ENCODE assay signal across 1 cellular context in the genomic region with DNA sequence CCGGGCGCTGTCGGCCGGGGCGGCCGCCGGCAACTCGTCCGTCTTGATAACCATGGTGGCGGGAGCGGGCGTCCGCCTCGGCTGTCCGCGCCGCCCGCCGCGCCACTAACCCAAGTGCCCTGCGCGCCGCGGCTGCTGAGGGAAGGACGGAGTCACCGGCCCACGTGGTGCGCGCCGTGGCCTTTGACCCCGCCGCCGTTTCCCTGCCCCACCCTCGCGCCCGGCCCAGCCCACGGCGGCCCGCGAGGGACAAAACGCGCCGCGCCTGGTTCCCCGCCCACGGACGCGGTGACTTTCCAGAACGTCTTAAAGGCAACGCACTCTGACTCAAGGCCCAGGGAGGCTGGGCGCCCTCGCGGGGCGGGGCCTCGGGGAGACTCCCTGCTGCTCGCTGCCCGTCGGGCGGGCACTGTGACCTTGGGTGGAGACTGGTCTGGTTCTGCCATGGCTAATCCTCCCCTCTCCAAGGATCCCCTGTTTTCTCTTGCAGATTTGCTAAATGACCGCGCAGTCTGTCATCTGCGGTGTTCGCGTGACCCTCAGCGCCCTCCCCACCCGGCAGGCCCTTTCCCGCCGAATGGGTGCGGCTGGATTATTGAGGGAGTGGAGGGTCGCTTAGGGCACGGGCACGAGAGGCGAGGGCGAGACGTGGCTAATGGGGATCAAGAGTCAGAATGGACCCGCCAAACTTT.
TF ChIP-seq lines count a peak whose summit lies in the region.

A gene with protein sequence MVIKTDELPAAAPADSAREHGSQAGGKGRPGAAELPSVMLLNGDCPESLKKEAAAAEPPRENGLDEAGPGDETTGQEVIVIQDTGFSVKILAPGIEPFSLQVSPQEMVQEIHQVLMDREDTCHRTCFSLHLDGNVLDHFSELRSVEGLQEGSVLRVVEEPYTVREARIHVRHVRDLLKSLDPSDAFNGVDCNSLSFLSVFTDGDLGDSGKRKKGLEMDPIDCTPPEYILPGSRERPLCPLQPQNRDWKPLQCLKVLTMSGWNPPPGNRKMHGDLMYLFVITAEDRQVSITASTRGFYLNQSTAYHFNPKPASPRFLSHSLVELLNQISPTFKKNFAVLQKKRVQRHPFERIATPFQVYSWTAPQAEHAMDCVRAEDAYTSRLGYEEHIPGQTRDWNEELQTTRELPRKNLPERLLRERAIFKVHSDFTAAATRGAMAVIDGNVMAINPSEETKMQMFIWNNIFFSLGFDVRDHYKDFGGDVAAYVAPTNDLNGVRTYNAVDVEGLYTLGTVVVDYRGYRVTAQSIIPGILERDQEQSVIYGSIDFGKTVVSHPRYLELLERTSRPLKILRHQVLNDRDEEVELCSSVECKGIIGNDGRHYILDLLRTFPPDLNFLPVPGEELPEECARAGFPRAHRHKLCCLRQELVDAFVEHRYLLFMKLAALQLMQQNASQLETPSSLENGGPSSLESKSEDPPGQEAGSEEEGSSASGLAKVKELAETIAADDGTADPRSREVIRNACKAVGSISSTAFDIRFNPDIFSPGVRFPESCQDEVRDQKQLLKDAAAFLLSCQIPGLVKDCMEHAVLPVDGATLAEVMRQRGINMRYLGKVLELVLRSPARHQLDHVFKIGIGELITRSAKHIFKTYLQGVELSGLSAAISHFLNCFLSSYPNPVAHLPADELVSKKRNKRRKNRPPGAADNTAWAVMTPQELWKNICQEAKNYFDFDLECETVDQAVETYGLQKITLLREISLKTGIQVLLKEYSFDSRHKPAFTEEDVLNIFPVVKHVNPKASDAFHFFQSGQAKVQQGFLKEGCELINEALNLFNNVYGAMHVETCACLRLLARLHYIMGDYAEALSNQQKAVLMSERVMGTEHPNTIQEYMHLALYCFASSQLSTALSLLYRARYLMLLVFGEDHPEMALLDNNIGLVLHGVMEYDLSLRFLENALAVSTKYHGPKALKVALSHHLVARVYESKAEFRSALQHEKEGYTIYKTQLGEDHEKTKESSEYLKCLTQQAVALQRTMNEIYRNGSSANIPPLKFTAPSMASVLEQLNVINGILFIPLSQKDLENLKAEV (N-terminal part only) (minus strand): TSS at position 157 of the 692 bp plus-strand sequence. CDS start 103 bp downstream, at position 54.

TF ChIP-seq in K562, 482 proteins besides CTCF, POLR2A, EP300 and RAD21 (continued from another document and continues in another):
- TF ChIP-seq TRIM25 (IDR thresholded peaks at IDR 0.05; ENCODE audit: borderline replicate concordance): no peak
- no peak for TF ChIP-seq MYNN (IDR thresholded peaks at IDR 0.05)
- no peak for TF ChIP-seq MYNN (CRISPR knock-in tag; IDR thresholded peaks at IDR 0.05)
- peak; percentile 99 for TF ChIP-seq MTA3 (IDR thresholded peaks at IDR 0.05; ENCODE audit: borderline replicate concordance)
- no peak for TF ChIP-seq ZNF766 (CRISPR knock-in tag; conservative IDR thresholded peaks at IDR 0.05)
- no peak for TF ChIP-seq CBX2 (IDR thresholded peaks at IDR 0.05; ENCODE audit: insufficient read depth, low read length, poor library complexity, severe bottlenecking)
- TF ChIP-seq, protein P1, sequence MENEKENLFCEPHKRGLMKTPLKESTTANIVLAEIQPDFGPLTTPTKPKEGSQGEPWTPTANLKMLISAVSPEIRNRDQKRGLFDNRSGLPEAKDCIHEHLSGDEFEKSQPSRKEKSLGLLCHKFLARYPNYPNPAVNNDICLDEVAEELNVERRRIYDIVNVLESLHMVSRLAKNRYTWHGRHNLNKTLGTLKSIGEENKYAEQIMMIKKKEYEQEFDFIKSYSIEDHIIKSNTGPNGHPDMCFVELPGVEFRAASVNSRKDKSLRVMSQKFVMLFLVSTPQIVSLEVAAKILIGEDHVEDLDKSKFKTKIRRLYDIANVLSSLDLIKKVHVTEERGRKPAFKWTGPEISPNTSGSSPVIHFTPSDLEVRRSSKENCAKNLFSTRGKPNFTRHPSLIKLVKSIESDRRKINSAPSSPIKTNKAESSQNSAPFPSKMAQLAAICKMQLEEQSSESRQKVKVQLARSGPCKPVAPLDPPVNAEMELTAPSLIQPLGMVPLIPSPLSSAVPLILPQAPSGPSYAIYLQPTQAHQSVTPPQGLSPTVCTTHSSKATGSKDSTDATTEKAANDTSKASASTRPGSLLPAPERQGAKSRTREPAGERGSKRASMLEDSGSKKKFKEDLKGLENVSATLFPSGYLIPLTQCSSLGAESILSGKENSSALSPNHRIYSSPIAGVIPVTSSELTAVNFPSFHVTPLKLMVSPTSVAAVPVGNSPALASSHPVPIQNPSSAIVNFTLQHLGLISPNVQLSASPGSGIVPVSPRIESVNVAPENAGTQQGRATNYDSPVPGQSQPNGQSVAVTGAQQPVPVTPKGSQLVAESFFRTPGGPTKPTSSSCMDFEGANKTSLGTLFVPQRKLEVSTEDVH (IDR thresholded peaks at IDR 0.05; ENCODE audit: low read depth, partially characterized antibody): peak; percentile 26
- TF ChIP-seq RBM14 (IDR thresholded peaks at IDR 0.05; ENCODE audit: borderline replicate concordance, insufficient read depth, low read depth, low read length): no peak
- TF ChIP-seq RAD51 (IDR thresholded peaks at IDR 0.05; ENCODE audit: borderline replicate concordance, low read depth): peak; percentile 51
- peak; percentile 85 for TF ChIP-seq POLR2G (IDR thresholded peaks at IDR 0.05; ENCODE audit: low read depth, low read length)
- no peak for TF ChIP-seq TAF9B (IDR thresholded peaks at IDR 0.05; ENCODE audit: partially characterized antibody)
- no peak for TF ChIP-seq TAF15 (IDR thresholded peaks at IDR 0.05; ENCODE audit: low read depth, low read length)
- TF ChIP-seq EGR1 (conservative IDR thresholded peaks at IDR 0.05): peak; percentile 98
- no peak for TF ChIP-seq NR3C1 (CRISPR knock-in tag; IDR thresholded peaks at IDR 0.05)
- TF ChIP-seq ZNF121 (CRISPR knock-in tag; conservative IDR thresholded peaks at IDR 0.05): no peak
- TF ChIP-seq BCL6 (CRISPR knock-in tag; IDR thresholded peaks at IDR 0.05): no peak
- TF ChIP-seq ARID3B (CRISPR knock-in tag; IDR thresholded peaks at IDR 0.05; ENCODE audit: borderline replicate concordance): no peak
- TF ChIP-seq ZNF133 (CRISPR knock-in tag; IDR thresholded peaks at IDR 0.05): no peak
- TF ChIP-seq YY1 (IDR thresholded peaks at IDR 0.05; ENCODE audit: borderline replicate concordance in 1 of 3, control insufficient read depth in 1 of 3, extremely low read depth in 1 of 3, insufficient read depth in 3 of 3, insufficient read length in 1 of 3, insufficient replicate concordance in 2 of 3, low read depth in 1 of 3, low read length in 2 of 3): peak in 2 of 3 experiments; percentile 32
- TF ChIP-seq ZNF124 (CRISPR knock-in tag; IDR thresholded peaks at IDR 0.05): no peak
- no peak for TF ChIP-seq WHSC1 (IDR thresholded peaks at IDR 0.05; ENCODE audit: low read length)
- TF ChIP-seq, protein P2, sequence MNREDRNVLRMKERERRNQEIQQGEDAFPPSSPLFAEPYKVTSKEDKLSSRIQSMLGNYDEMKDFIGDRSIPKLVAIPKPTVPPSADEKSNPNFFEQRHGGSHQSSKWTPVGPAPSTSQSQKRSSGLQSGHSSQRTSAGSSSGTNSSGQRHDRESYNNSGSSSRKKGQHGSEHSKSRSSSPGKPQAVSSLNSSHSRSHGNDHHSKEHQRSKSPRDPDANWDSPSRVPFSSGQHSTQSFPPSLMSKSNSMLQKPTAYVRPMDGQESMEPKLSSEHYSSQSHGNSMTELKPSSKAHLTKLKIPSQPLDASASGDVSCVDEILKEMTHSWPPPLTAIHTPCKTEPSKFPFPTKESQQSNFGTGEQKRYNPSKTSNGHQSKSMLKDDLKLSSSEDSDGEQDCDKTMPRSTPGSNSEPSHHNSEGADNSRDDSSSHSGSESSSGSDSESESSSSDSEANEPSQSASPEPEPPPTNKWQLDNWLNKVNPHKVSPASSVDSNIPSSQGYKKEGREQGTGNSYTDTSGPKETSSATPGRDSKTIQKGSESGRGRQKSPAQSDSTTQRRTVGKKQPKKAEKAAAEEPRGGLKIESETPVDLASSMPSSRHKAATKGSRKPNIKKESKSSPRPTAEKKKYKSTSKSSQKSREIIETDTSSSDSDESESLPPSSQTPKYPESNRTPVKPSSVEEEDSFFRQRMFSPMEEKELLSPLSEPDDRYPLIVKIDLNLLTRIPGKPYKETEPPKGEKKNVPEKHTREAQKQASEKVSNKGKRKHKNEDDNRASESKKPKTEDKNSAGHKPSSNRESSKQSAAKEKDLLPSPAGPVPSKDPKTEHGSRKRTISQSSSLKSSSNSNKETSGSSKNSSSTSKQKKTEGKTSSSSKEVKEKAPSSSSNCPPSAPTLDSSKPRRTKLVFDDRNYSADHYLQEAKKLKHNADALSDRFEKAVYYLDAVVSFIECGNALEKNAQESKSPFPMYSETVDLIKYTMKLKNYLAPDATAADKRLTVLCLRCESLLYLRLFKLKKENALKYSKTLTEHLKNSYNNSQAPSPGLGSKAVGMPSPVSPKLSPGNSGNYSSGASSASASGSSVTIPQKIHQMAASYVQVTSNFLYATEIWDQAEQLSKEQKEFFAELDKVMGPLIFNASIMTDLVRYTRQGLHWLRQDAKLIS (CRISPR knock-in tag; IDR thresholded peaks at IDR 0.05): no peak
- TF ChIP-seq ZFPM2 (CRISPR knock-in tag; IDR thresholded peaks at IDR 0.05): no peak
- TF ChIP-seq ZNF175 (CRISPR knock-in tag; IDR thresholded peaks at IDR 0.05; ENCODE audit: low read depth): 0 out of 2 replicates have a peak, but pooled peaks have one; percentile 33
- peak; percentile 40 for TF ChIP-seq PHF20 (IDR thresholded peaks at IDR 0.05; ENCODE audit: partially characterized antibody)
- TF ChIP-seq MEF2D (tag; conservative IDR thresholded peaks at IDR 0.05; ENCODE audit: low read depth): no peak
- no peak for TF ChIP-seq ZNF146 (CRISPR knock-in tag; IDR thresholded peaks at IDR 0.05; ENCODE audit: unreplicated experiment)
- 0 out of 2 replicates have a peak, but pooled peaks have one; percentile 29 for TF ChIP-seq ARID1B (IDR thresholded peaks at IDR 0.05)
- TF ChIP-seq NFIC (IDR thresholded peaks at IDR 0.05): 0 out of 2 replicates have a peak, but pooled peaks have one; percentile 17
- TF ChIP-seq ZFX (CRISPR knock-in tag; IDR thresholded peaks at IDR 0.05): peak; percentile 67
- TF ChIP-seq ZNF12 (CRISPR knock-in tag; IDR thresholded peaks at IDR 0.05): no peak
- TF ChIP-seq, protein P3, sequence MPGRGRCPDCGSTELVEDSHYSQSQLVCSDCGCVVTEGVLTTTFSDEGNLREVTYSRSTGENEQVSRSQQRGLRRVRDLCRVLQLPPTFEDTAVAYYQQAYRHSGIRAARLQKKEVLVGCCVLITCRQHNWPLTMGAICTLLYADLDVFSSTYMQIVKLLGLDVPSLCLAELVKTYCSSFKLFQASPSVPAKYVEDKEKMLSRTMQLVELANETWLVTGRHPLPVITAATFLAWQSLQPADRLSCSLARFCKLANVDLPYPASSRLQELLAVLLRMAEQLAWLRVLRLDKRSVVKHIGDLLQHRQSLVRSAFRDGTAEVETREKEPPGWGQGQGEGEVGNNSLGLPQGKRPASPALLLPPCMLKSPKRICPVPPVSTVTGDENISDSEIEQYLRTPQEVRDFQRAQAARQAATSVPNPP (IDR thresholded peaks at IDR 0.05; ENCODE audit: borderline replicate concordance, insufficient read depth, insufficient read length): no peak
- no peak for TF ChIP-seq ZNF282 (CRISPR knock-in tag; IDR thresholded peaks at IDR 0.05)
- no peak for TF ChIP-seq PML (IDR thresholded peaks at IDR 0.05; ENCODE audit: low read length)
- TF ChIP-seq EHMT2 (IDR thresholded peaks at IDR 0.05): no peak
- TF ChIP-seq TBP (optimal IDR thresholded peaks at IDR 0.05; ENCODE audit: low read depth, low read length): peak; percentile 65
- TF ChIP-seq NR1H2 (CRISPR knock-in tag; IDR thresholded peaks at IDR 0.05): 0 out of 2 replicates have a peak, but pooled peaks have one; percentile 47
- no peak for TF ChIP-seq CHAMP1 (IDR thresholded peaks at IDR 0.05)
- TF ChIP-seq KAT8 (IDR thresholded peaks at IDR 0.05; ENCODE audit: low read depth): no peak
- no peak for TF ChIP-seq CBX1 (IDR thresholded peaks at IDR 0.05; ENCODE audit: low read depth)
- peak; percentile 73 for TF ChIP-seq NFE2 (IDR thresholded peaks at IDR 0.05; ENCODE audit: low read depth)
- TF ChIP-seq FIP1L1 (IDR thresholded peaks at IDR 0.05; ENCODE audit: low read depth, low read length, poor library complexity, severe bottlenecking): peak; percentile 65
- peak; percentile 89 for TF ChIP-seq MXI1 (IDR thresholded peaks at IDR 0.05; ENCODE audit: low read depth, low read length)
